Comparison of ENCODE assay signal across 1 cellular context in the genomic region with DNA sequence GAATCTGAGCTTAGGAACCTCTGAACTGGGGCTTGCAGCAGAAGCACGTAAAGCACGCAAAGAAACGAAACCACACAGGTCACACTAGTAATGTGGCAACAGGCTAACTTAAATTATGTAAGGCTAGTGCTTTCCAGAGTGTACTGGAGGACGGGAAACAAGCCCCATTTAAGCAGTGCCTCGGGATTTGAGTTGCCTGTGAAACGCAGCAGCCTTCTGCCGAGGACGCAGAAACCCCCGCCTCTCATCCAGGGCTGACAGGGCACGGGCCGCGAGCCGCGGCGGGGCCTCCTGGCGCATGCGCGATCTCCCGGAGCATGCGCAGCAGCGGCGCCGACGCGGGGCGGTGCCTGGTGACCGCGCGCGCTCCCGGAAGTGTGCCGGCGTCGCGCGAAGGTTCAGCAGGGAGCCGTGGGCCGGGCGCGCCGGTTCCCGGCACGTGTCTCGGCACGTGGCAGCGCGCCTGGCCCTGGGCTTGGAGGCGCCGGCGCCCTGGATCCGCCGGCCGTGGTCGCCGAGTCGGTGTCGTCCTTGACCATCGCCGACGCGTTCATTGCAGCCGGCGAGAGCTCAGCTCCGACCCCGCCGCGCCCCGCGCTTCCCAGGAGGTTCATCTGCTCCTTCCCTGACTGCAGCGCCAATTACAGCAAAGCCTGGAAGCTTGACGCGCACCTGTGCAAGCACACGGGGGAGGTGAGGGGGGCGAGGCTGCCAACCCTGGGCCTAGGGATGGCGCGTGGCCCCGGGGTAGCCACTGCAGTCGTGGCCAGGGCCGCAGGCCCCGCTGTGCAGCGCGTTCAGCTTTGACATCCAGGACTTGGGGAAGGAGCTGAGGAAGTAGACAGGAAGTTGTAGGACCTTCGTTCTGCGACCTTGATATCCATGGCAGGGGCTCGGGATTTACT.
TF ChIP-seq lines count a peak whose summit lies in the region.

Gene GTF3A (plus strand): TSS at position 374 of the 905 bp plus-strand sequence.

TF ChIP-seq in HepG2, 621 proteins besides CTCF, POLR2A, EP300 and RAD21 (continues in another document):
- TF ChIP-seq ZNF142 (CRISPR knock-in tag; IDR thresholded peaks at IDR 0.05) = peak; percentile 80; the same call in 1 of the 2 replicates
- no peak for TF ChIP-seq DBP (CRISPR knock-in tag; IDR thresholded peaks at IDR 0.05; ENCODE audit: not compliant biosample characterization)
- TF ChIP-seq NR2C2 (CRISPR knock-in tag; IDR thresholded peaks at IDR 0.05; ENCODE audit: borderline replicate concordance) = peak; percentile 58; the same call in 1 of the 2 replicates
- TF ChIP-seq ZFYVE20 (CRISPR knock-in tag; IDR thresholded peaks at IDR 0.05; ENCODE audit: borderline replicate concordance, low read depth) = peak; percentile 98
- peak; percentile 96; the same call in 1 of the 2 replicates for TF ChIP-seq SATB2 (CRISPR knock-in tag; IDR thresholded peaks at IDR 0.05)
- peak; percentile 86 for TF ChIP-seq GABPB1 (CRISPR knock-in tag; IDR thresholded peaks at IDR 0.05)
- TF ChIP-seq SP4 (CRISPR knock-in tag; IDR thresholded peaks at IDR 0.05) = peak; percentile 84
- peak; percentile 95 for TF ChIP-seq KLF6 (CRISPR knock-in tag; IDR thresholded peaks at IDR 0.05)
- TF ChIP-seq KMT2B (CRISPR knock-in tag; IDR thresholded peaks at IDR 0.05) = peak; percentile 55; the same call in 1 of the 2 replicates
- peak; percentile 94 for TF ChIP-seq POGK (CRISPR knock-in tag; conservative IDR thresholded peaks at IDR 0.05)
- peak; percentile 81; the same call in 1 of the 2 replicates for TF ChIP-seq SNAPC2 (CRISPR knock-in tag; IDR thresholded peaks at IDR 0.05)
- TF ChIP-seq ZNF567 (CRISPR knock-in tag; IDR thresholded peaks at IDR 0.05; ENCODE audit: borderline replicate concordance) = 0 out of 2 replicates have a peak, but pooled peaks have one; percentile 16
- TF ChIP-seq ZNF292 (CRISPR knock-in tag; IDR thresholded peaks at IDR 0.05; ENCODE audit: borderline replicate concordance, low read depth) = peak; percentile 41; the same call in 1 of the 2 replicates
- TF ChIP-seq SP2 (CRISPR knock-in tag; IDR thresholded peaks at IDR 0.05) = peak; percentile 53
- TF ChIP-seq ZNF777 (CRISPR knock-in tag; IDR thresholded peaks at IDR 0.05) = peak; percentile 72
- peak; percentile 96 for TF ChIP-seq ZFP36L1 (CRISPR knock-in tag; IDR thresholded peaks at IDR 0.05)
- TF ChIP-seq MLXIP (CRISPR knock-in tag; IDR thresholded peaks at IDR 0.05; ENCODE audit: borderline replicate concordance) = peak; percentile 73; the same call in 1 of the 2 replicates
- peak; percentile 95 for TF ChIP-seq MYC (CRISPR knock-in tag; IDR thresholded peaks at IDR 0.05; ENCODE audit: borderline replicate concordance)
- TF ChIP-seq ZNF124 (CRISPR knock-in tag; IDR thresholded peaks at IDR 0.05) = peak; percentile 49; the same call in 1 of the 2 replicates
- TF ChIP-seq GFI1 (CRISPR knock-in tag; IDR thresholded peaks at IDR 0.05; ENCODE audit: borderline replicate concordance) = peak; percentile 53; the same call in 1 of the 2 replicates
- TF ChIP-seq ZBTB2 (CRISPR knock-in tag; IDR thresholded peaks at IDR 0.05; ENCODE audit: low read depth) = peak; percentile 90
- peak; percentile 36; the same call in 1 of the 2 replicates for TF ChIP-seq ZNF674 (CRISPR knock-in tag; IDR thresholded peaks at IDR 0.05; ENCODE audit: low read depth)
- TF ChIP-seq, protein P1, sequence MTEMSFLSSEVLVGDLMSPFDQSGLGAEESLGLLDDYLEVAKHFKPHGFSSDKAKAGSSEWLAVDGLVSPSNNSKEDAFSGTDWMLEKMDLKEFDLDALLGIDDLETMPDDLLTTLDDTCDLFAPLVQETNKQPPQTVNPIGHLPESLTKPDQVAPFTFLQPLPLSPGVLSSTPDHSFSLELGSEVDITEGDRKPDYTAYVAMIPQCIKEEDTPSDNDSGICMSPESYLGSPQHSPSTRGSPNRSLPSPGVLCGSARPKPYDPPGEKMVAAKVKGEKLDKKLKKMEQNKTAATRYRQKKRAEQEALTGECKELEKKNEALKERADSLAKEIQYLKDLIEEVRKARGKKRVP (CRISPR knock-in tag; IDR thresholded peaks at IDR 0.05) = peak in 1 of 2 experiments; percentile 76; a peak in 2 of 4 replicates
- peak; percentile 66 for TF ChIP-seq MED1 (CRISPR knock-in tag; IDR thresholded peaks at IDR 0.05)
- TF ChIP-seq, protein P2, sequence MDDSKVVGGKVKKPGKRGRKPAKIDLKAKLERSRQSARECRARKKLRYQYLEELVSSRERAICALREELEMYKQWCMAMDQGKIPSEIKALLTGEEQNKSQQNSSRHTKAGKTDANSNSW (CRISPR knock-in tag; IDR thresholded peaks at IDR 0.05; ENCODE audit: borderline replicate concordance) = peak; percentile 99
- TF ChIP-seq ZSCAN29 (CRISPR knock-in tag; conservative IDR thresholded peaks at IDR 0.05) = no peak
- peak; percentile 99 for TF ChIP-seq ZNF883 (CRISPR knock-in tag; IDR thresholded peaks at IDR 0.05; ENCODE audit: not compliant biosample characterization)
- TF ChIP-seq ZNF841 (CRISPR knock-in tag; IDR thresholded peaks at IDR 0.05; ENCODE audit: borderline replicate concordance) = peak; percentile 98
- TF ChIP-seq NCOA2 (CRISPR knock-in tag; IDR thresholded peaks at IDR 0.05) = peak; percentile 41; the same call in 1 of the 2 replicates
- TF ChIP-seq NONO (IDR thresholded peaks at IDR 0.05) = no peak
- TF ChIP-seq NONO (CRISPR knock-in tag; conservative IDR thresholded peaks at IDR 0.05) = no peak; the same call in 1 of the 2 replicates
- TF ChIP-seq ERF (CRISPR knock-in tag; IDR thresholded peaks at IDR 0.05) = peak; percentile 93
- TF ChIP-seq BORCS8-MEF2B (CRISPR knock-in tag; IDR thresholded peaks at IDR 0.05) = peak; percentile 96
- TF ChIP-seq, protein P3, sequence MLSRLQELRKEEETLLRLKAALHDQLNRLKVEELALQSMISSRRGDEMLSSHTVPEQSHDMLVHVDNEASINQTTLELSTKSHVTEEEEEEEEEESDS (CRISPR knock-in tag; IDR thresholded peaks at IDR 0.05; ENCODE audit: borderline replicate concordance) = peak; percentile 90
- no peak for TF ChIP-seq ZNF354B (CRISPR knock-in tag; IDR thresholded peaks at IDR 0.05)
- TF ChIP-seq DPF2 (CRISPR knock-in tag; IDR thresholded peaks at IDR 0.05; ENCODE audit: borderline replicate concordance, low read depth) = no peak
- TF ChIP-seq ZNF24 (IDR thresholded peaks at IDR 0.05) = no peak
- TF ChIP-seq HMGA1 (CRISPR knock-in tag; conservative IDR thresholded peaks at IDR 0.05) = no peak
- TF ChIP-seq, protein P4, sequence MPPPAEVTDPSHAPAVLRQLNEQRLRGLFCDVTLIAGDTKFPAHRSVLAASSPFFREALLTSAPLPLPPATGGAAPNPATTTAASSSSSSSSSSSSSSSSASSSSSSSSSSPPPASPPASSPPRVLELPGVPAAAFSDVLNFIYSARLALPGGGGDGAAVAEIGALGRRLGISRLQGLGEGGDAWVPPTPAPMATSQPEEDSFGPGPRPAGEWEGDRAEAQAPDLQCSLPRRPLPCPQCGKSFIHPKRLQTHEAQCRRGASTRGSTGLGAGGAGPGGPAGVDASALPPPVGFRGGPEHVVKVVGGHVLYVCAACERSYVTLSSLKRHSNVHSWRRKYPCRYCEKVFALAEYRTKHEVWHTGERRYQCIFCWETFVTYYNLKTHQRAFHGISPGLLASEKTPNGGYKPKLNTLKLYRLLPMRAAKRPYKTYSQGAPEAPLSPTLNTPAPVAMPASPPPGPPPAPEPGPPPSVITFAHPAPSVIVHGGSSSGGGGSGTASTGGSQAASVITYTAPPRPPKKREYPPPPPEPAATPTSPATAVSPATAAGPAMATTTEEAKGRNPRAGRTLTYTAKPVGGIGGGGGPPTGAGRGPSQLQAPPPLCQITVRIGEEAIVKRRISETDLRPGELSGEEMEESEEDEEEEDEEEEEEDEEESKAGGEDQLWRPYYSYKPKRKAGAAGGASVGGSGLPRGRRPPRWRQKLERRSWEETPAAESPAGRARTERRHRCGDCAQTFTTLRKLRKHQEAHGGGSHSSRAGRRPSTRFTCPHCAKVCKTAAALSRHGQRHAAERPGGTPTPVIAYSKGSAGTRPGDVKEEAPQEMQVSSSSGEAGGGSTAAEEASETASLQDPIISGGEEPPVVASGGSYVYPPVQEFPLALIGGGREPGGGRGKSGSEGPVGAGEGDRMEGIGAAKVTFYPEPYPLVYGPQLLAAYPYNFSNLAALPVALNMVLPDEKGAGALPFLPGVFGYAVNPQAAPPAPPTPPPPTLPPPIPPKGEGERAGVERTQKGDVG (CRISPR knock-in tag; IDR thresholded peaks at IDR 0.05; ENCODE audit: borderline replicate concordance) = 0 out of 2 replicates have a peak, but pooled peaks have one; percentile 3
- peak; percentile 97 for TF ChIP-seq YEATS4 (CRISPR knock-in tag; IDR thresholded peaks at IDR 0.05; ENCODE audit: borderline replicate concordance)
